Comparison of ENCODE assay signal across 38 cellular contexts in genomic region chr11:64383580-64383979, GRCh38.
"Had no signal": no experiment of that assay in that cellular context is flagged by ENCODE, and none has a peak within 500 bp of the region (broad histone marks: within the 10 kb centered on the region; RNA-seq: fewer than 3 reads in every experiment).

No MANE protein-coding gene starts in this region.

- H3K27ac Mint-ChIP-seq: activated CD4-positive, alpha-beta memory T cell treated with anti-CD3 and anti-CD28 coated beads, Interleukin-2, amount 10 ng/mL, durations not matched to agents 7 days and 5 days; activated CD4-positive, alpha-beta T cell treated with anti-CD3 and anti-CD28 coated beads for 36 hours; activated CD4-positive, alpha-beta T cell treated with anti-CD3 and anti-CD28 coated beads, Interleukin-2, amount 10 ng/mL, durations not matched to agents 7 days and 5 days; activated CD8-positive, alpha-beta memory T cell treated with anti-CD3 and anti-CD28 coated beads, Interleukin-2, amount 10 ng/mL, durations not matched to agents 7 days and 5 days; activated CD8-positive, alpha-beta T cell treated with anti-CD3 and anti-CD28 coated beads, Interleukin-2, amount 10 ng/mL, durations not matched to agents 7 days and 5 days; activated naive CD4-positive, alpha-beta T cell treated with anti-CD3 and anti-CD28 coated beads, Interleukin-2, amount 10 ng/mL, durations not matched to agents 7 days and 5 days; activated naive CD4-positive, alpha-beta T cell treated with anti-CD3 and anti-CD28 coated beads, Interleukin-2, amount 50 U/mL, for 24 hours; activated naive CD8-positive, alpha-beta T cell; activated naive CD8-positive, alpha-beta T cell treated with anti-CD3 and anti-CD28 coated beads, Interleukin-2, amount 10 ng/mL, durations not matched to agents 7 days and 5 days; activated naive CD8-positive, alpha-beta T cell treated with anti-CD3 and anti-CD28 coated beads, Interleukin-2, amount 50 U/mL, for 24 hours; activated T-cell treated with anti-CD3 and anti-CD28 coated beads, Interleukin-2, amount 50 U/mL, for 24 hours; activated T-helper 2 cell treated with anti-CD3 and anti-CD28 coated beads, Interferon-gamma antibody, Interleukin-2, Interleukin-4, amounts not matched to agents 10 μg/mL and 5 μg/mL and 100 μg/mL, durations not matched to agents 14 hours and 24 hours and 36 hours; T-helper 1 cell treated with Interleukin-12 subunit alpha and Interleukin-12 subunit beta and Interleukin-4 antibody, amounts not matched to agents 30 μg/mL and 1 μg/mL, for 36 hours; T-helper 2 cell treated with Interferon-gamma antibody and Interleukin-4, amounts not matched to agents 5 μg/mL and 100 μg/mL, for 36 hours; WTC11 had no signal

- H3K27me3 ChIP-seq: cardiac muscle cell had no signal

- H3K9me3 Mint-ChIP-seq: activated CD4-positive, alpha-beta memory T cell treated with anti-CD3 and anti-CD28 coated beads, Interleukin-2, amount 10 ng/mL, durations not matched to agents 7 days and 5 days; activated CD4-positive, alpha-beta T cell treated with anti-CD3 and anti-CD28 coated beads, Interleukin-2, amount 10 ng/mL, durations not matched to agents 7 days and 5 days; activated naive CD4-positive, alpha-beta T cell treated with anti-CD3 and anti-CD28 coated beads, Interleukin-2, amount 10 ng/mL, durations not matched to agents 7 days and 5 days; activated naive CD4-positive, alpha-beta T cell treated with anti-CD3 and anti-CD28 coated beads, Interleukin-2, amount 50 U/mL, for 24 hours; activated naive CD8-positive, alpha-beta T cell treated with anti-CD3 and anti-CD28 coated beads, Interleukin-2, amount 10 ng/mL, durations not matched to agents 7 days and 5 days; activated naive CD8-positive, alpha-beta T cell treated with anti-CD3 and anti-CD28 coated beads, Interleukin-2, amount 50 U/mL, for 24 hours; activated T-cell treated with anti-CD3 and anti-CD28 coated beads, Interleukin-2, amount 50 U/mL, for 24 hours; central memory CD8-positive, alpha-beta T cell; T-helper 1 cell treated with Interleukin-12 subunit alpha and Interleukin-12 subunit beta and Interleukin-4 antibody, amounts not matched to agents 30 μg/mL and 1 μg/mL, for 36 hours; T-helper 2 cell treated with Interferon-gamma antibody and Interleukin-4, amounts not matched to agents 5 μg/mL and 100 μg/mL, for 36 hours; WTC11 had no signal

- H3K4me1 Mint-ChIP-seq: activated naive CD4-positive, alpha-beta T cell treated with anti-CD3 and anti-CD28 coated beads, Interleukin-2, amount 10 ng/mL, durations not matched to agents 7 days and 5 days had no signal

- H3K27me3 Mint-ChIP-seq: activated CD4-positive, alpha-beta T cell treated with anti-CD3 and anti-CD28 coated beads for 36 hours; activated CD4-positive, alpha-beta T cell treated with anti-CD3 and anti-CD28 coated beads, Interleukin-2, amount 10 ng/mL, durations not matched to agents 7 days and 5 days; activated naive CD4-positive, alpha-beta T cell treated with anti-CD3 and anti-CD28 coated beads, Interleukin-2, amount 50 U/mL, for 24 hours; activated naive CD8-positive, alpha-beta T cell; activated T-cell treated with anti-CD3 and anti-CD28 coated beads, Interleukin-2, amount 50 U/mL, for 24 hours; central memory CD8-positive, alpha-beta T cell had no signal

- ATAC-seq: activated CD4-positive, alpha-beta T cell treated with anti-CD3 and anti-CD28 coated beads for 36 hours; activated CD4-positive, CD25-positive, alpha-beta regulatory T cell treated with anti-CD3 and anti-CD28 coated beads, Interleukin-2, amount 50 U/mL, for 24 hours; activated CD8-positive, alpha-beta memory T cell treated with anti-CD3 and anti-CD28 coated beads, Interleukin-2, amount 10 ng/mL, durations not matched to agents 7 days and 5 days; activated CD8-positive, alpha-beta T cell treated with anti-CD3 and anti-CD28 coated beads, Interleukin-2, amount 10 ng/mL, durations not matched to agents 7 days and 5 days; activated naive CD8-positive, alpha-beta T cell treated with anti-CD3 and anti-CD28 coated beads, Interleukin-2, amount 50 U/mL, for 24 hours; WTC11 had no signal

- DNase-seq: activated CD4-positive, alpha-beta memory T cell treated with anti-CD3 and anti-CD28 coated beads, Interleukin-2, amount 10 ng/mL, durations not matched to agents 7 days and 5 days; activated CD4-positive, alpha-beta T cell treated with anti-CD3 and anti-CD28 coated beads for 1 hour; activated CD4-positive, alpha-beta T cell treated with anti-CD3 and anti-CD28 coated beads for 36 hours; activated CD4-positive, alpha-beta T cell treated with anti-CD3 and anti-CD28 coated beads for 48 hours; activated CD4-positive, alpha-beta T cell treated with anti-CD3 and anti-CD28 coated beads, Interleukin-2, amount 10 ng/mL, durations not matched to agents 7 days and 5 days; activated CD4-positive, alpha-beta T cell treated with anti-CD3 and anti-CD28 coated beads, Interleukin-2, amount 50 U/mL, for 48 hours; activated CD4-positive, CD25-positive, alpha-beta regulatory T cell; activated CD8-positive, alpha-beta memory T cell treated with anti-CD3 and anti-CD28 coated beads for 24 hours; activated CD8-positive, alpha-beta memory T cell treated with anti-CD3 and anti-CD28 coated beads, Interleukin-2, amount 10 ng/mL, durations not matched to agents 7 days and 5 days; activated CD8-positive, alpha-beta memory T cell treated with anti-CD3 and anti-CD28 coated beads, Interleukin-2, amount 50 U/mL, for 48 hours; activated CD8-positive, alpha-beta T cell treated with anti-CD3 and anti-CD28 coated beads, Interleukin-2, amount 10 ng/mL, durations not matched to agents 7 days and 5 days; activated effector memory CD4-positive, alpha-beta T cell treated with Interleukin-2 at 50 U/mL for 16 hours; activated gamma-delta T cell; activated naive CD4-positive, alpha-beta T cell treated with anti-CD3 and anti-CD28 coated beads, Interleukin-2, amount 10 ng/mL, durations not matched to agents 7 days and 5 days; activated naive CD4-positive, alpha-beta T cell treated with Interleukin-2 at 50 U/mL for 16 hours; activated naive CD8-positive, alpha-beta T cell treated with anti-CD3 and anti-CD28 coated beads, Interleukin-2, amount 10 ng/mL, durations not matched to agents 7 days and 5 days; activated naive CD8-positive, alpha-beta T cell treated with anti-CD3 and anti-CD28 coated beads, Interleukin-2, amount 50 U/mL, for 24 hours; activated T-cell treated with anti-CD3 and anti-CD28 coated beads, Interleukin-2, amount 50 U/mL, for 24 hours; activated T-cell treated with anti-CD3 and anti-CD28 coated beads, Interleukin-2, amount 50 U/mL, for 48 hours; amygdala; aorta; caudate nucleus; cerebellar nuclear complex; T-helper 2 cell; T-helper 9 cell; WERI-Rb-1 had no signal

- FAIRE-seq: bronchial epithelial cell, TTC549 had no signal

- H3K36me3 Mint-ChIP-seq: activated CD8-positive, alpha-beta memory T cell treated with anti-CD3 and anti-CD28 coated beads, Interleukin-2, amount 10 ng/mL, durations not matched to agents 7 days and 5 days; activated naive CD4-positive, alpha-beta T cell treated with anti-CD3 and anti-CD28 coated beads, Interleukin-2, amount 10 ng/mL, durations not matched to agents 7 days and 5 days; activated naive CD4-positive, alpha-beta T cell treated with anti-CD3 and anti-CD28 coated beads, Interleukin-2, amount 50 U/mL, for 24 hours; activated naive CD8-positive, alpha-beta T cell; activated naive CD8-positive, alpha-beta T cell treated with anti-CD3 and anti-CD28 coated beads, Interleukin-2, amount 10 ng/mL, durations not matched to agents 7 days and 5 days; brain; WTC11 had no signal

- H3K36me3 ChIP-seq: cardiac muscle cell, WERI-Rb-1 had no signal

- H3K4me3 ChIP-seq: cardiac muscle cell had no signal

- H3K4me3 Mint-ChIP-seq: activated CD4-positive, alpha-beta memory T cell treated with anti-CD3 and anti-CD28 coated beads, Interleukin-2, amount 10 ng/mL, durations not matched to agents 7 days and 5 days; activated CD4-positive, alpha-beta T cell treated with anti-CD3 and anti-CD28 coated beads for 36 hours; activated CD4-positive, alpha-beta T cell treated with anti-CD3 and anti-CD28 coated beads, Interleukin-2, amount 10 ng/mL, durations not matched to agents 7 days and 5 days; activated CD8-positive, alpha-beta memory T cell treated with anti-CD3 and anti-CD28 coated beads, Interleukin-2, amount 10 ng/mL, durations not matched to agents 7 days and 5 days; activated CD8-positive, alpha-beta T cell treated with anti-CD3 and anti-CD28 coated beads, Interleukin-2, amount 10 ng/mL, durations not matched to agents 7 days and 5 days; activated naive CD4-positive, alpha-beta T cell treated with anti-CD3 and anti-CD28 coated beads, Interleukin-2, amount 10 ng/mL, durations not matched to agents 7 days and 5 days; activated naive CD4-positive, alpha-beta T cell treated with anti-CD3 and anti-CD28 coated beads, Interleukin-2, amount 50 U/mL, for 24 hours; activated naive CD8-positive, alpha-beta T cell; activated naive CD8-positive, alpha-beta T cell treated with anti-CD3 and anti-CD28 coated beads, Interleukin-2, amount 10 ng/mL, durations not matched to agents 7 days and 5 days; activated naive CD8-positive, alpha-beta T cell treated with anti-CD3 and anti-CD28 coated beads, Interleukin-2, amount 50 U/mL, for 24 hours; activated T-cell treated with anti-CD3 and anti-CD28 coated beads, Interleukin-2, amount 50 U/mL, for 24 hours; brain; central memory CD8-positive, alpha-beta T cell; T-helper 1 cell treated with Interleukin-12 subunit alpha and Interleukin-12 subunit beta and Interleukin-4 antibody, amounts not matched to agents 30 μg/mL and 1 μg/mL, for 36 hours; T-helper 2 cell treated with Interferon-gamma antibody and Interleukin-4, amounts not matched to agents 5 μg/mL and 100 μg/mL, for 36 hours; WTC11 had no signal

- H3K27ac ChIP-seq: cardiac muscle cell, WERI-Rb-1 had no signal
